Comparison of ENCODE assay signal across 1 cellular context in the genomic region with DNA sequence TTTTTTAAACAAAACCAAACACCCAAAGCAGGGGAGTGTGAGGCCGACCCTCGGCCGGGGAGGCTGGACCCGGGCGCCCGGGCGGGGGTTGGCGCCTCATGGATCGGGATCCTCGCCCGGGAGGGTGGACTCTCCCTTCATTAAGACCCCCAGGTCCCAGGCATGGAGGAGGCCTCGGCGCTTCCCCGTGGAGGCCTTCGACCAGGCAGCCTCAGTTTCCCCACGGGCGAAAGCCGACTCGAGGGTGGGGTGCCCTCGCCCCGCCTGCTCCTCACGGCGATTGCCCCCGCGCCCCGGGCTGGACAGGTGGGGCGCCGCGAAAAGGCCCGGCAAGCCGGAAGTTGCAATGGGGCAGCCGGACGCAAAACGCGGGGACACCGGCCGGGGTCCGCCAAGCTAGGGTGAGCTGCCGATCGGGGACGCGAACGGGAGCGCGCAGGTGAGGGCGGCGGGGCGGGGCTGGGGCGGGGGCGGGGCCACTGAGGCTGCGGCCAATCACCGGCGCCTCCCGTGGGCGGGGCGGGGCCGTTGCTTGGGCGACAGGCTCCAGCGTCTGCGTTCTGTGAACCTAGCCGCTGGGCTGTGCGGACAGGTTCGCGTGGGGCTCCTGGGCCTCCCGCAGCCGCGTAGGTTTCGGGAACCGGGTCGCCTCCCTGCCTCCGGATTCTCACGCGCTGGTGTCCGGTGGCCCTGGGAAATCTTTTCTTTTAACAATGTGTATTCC.
A peak's percentile ranks its signal among the peaks of the same experiment; 100 is the strongest.
TF ChIP-seq lines count a peak whose summit lies in the region.

No MANE protein-coding gene starts in this region.

TF ChIP-seq in HCT116, 20 proteins besides CTCF, POLR2A, EP300 and RAD21 (continued from another document):
- TF ChIP-seq, protein P1, sequence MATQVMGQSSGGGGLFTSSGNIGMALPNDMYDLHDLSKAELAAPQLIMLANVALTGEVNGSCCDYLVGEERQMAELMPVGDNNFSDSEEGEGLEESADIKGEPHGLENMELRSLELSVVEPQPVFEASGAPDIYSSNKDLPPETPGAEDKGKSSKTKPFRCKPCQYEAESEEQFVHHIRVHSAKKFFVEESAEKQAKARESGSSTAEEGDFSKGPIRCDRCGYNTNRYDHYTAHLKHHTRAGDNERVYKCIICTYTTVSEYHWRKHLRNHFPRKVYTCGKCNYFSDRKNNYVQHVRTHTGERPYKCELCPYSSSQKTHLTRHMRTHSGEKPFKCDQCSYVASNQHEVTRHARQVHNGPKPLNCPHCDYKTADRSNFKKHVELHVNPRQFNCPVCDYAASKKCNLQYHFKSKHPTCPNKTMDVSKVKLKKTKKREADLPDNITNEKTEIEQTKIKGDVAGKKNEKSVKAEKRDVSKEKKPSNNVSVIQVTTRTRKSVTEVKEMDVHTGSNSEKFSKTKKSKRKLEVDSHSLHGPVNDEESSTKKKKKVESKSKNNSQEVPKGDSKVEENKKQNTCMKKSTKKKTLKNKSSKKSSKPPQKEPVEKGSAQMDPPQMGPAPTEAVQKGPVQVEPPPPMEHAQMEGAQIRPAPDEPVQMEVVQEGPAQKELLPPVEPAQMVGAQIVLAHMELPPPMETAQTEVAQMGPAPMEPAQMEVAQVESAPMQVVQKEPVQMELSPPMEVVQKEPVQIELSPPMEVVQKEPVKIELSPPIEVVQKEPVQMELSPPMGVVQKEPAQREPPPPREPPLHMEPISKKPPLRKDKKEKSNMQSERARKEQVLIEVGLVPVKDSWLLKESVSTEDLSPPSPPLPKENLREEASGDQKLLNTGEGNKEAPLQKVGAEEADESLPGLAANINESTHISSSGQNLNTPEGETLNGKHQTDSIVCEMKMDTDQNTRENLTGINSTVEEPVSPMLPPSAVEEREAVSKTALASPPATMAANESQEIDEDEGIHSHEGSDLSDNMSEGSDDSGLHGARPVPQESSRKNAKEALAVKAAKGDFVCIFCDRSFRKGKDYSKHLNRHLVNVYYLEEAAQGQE (IDR thresholded peaks at IDR 0.05; ENCODE audit: low read depth) = no peak
- TF ChIP-seq ZNF274 (IDR thresholded peaks at IDR 0.05; ENCODE audit: low read depth, low read length) = no peak
- no peak; the same call in 1 of the 2 replicates for TF ChIP-seq ELF1 (IDR thresholded peaks at IDR 0.05; ENCODE audit: borderline replicate concordance, low read depth)
- no peak for TF ChIP-seq JUND (IDR thresholded peaks at IDR 0.05)
- peak; percentile 70; the same call in 1 of the 2 replicates for TF ChIP-seq ZFX (IDR thresholded peaks at IDR 0.05)
- no peak for TF ChIP-seq CEBPB (IDR thresholded peaks at IDR 0.05; ENCODE audit: low read depth)
- 0 out of 2 replicates have a peak, but pooled peaks have one; percentile 22 for TF ChIP-seq SP1 (IDR thresholded peaks at IDR 0.05; ENCODE audit: low read depth)
- TF ChIP-seq SRF (IDR thresholded peaks at IDR 0.05; ENCODE audit: low read depth) = no peak
- peak; percentile 88 for TF ChIP-seq POLR2AphosphoS5 (IDR thresholded peaks at IDR 0.05; ENCODE audit: low read depth, low read length)
- TF ChIP-seq CBX3 (IDR thresholded peaks at IDR 0.05; ENCODE audit: low read depth) = 0 out of 2 replicates have a peak, but pooled peaks have one; percentile 14
- peak; percentile 74 for TF ChIP-seq YY1 (IDR thresholded peaks at IDR 0.05; ENCODE audit: extremely low read depth, insufficient replicate concordance, low read depth, low read length)
- peak; percentile 68 for TF ChIP-seq TCF7L2 (IDR thresholded peaks at IDR 0.05; ENCODE audit: borderline replicate concordance, extremely low read depth, insufficient read depth, insufficient read length)
- no peak for TF ChIP-seq ZBTB33 (IDR thresholded peaks at IDR 0.05; ENCODE audit: extremely low read depth, insufficient replicate concordance, low read length)
- no peak for TF ChIP-seq EZH2phosphoT487 (IDR thresholded peaks at IDR 0.05; ENCODE audit: borderline replicate concordance)
